12 cellular contexts compared by ENCODE assay signal in the genomic region with DNA sequence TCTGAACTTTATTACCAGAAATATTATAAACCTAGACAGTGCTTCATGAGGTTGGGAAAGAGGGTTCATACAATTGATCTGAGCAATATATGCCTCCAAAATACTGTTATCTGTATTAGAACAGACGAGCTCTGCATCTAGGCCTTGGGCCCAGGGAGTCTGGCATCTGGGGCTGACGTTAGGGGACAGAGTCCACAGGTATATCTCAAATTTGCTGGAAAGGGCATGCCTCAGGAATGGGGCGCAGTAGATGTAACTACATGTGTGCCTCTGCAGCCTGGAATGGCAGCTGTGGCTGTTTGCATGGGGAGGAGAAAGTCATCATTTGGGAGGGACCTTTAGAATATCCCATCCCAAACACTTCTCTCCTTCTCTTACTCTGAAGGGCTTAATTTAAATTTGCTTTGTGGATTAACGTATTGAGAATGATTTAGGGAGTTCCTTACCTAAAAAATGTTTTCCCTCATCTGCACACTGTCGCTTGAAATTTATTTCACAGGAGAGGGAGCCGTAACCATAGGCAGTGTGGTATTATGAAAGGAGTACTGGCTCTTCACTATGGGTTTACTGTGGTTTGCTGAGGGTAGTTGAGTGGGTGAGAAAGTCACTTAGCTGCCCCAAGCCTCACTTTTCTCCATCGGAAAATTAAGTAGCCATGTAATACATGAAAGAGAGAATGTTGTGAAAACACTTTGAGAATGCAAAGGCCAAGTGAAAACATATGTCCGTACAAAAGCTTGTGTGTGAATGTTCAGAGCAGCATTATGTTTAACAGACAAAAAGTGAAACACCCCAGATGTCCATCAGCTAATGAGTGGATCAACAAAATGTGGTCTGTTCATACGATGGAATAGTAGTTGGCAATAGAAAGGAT. TPM values are rescaled to one million over a fixed set of nuclear protein-coding genes. Genes with fewer than 3 reads are reported as not detected.
A peak's percentile ranks its signal among the peaks of the same experiment; 100 is the strongest.
DNase-seq lines count a peak whose midpoint lies in the region; ATAC-seq and TF ChIP-seq lines count a peak whose summit lies in the region.
"Had no signal": no experiment of that assay in that cellular context is flagged by ENCODE, and none has a peak within 500 bp of the region (broad histone marks: within the 10 kb centered on the region; RNA-seq: fewer than 3 reads in every experiment).

No MANE protein-coding gene starts in this region.

- no peak overlapping the region for H3K4me2 ChIP-seq in mesenchymal stem cell (ENCODE audit: low read length, poor library complexity, severe bottlenecking)

- peak overlapping the region; percentile 60 for H3K27ac Mint-ChIP-seq in type B pancreatic cell

- H3K23ac ChIP-seq in mesenchymal stem cell (ENCODE audit: low read length in 2 of 2) = peak overlapping the region in 1 of 2 experiments; percentile 72

- H3K4ac ChIP-seq in mesenchymal stem cell (ENCODE audit: low read depth in 1 of 2, low read length in 2 of 2) = no peak overlapping the region

- intact Hi-C loops in heart right ventricle (cut with DNase I) = loop anchor here in 2 of 10 donors (10.0 kb wide), 2 partner anchors 85 kb away; no protein-coding TSS in a partner anchor
- intact Hi-C loops in heart left ventricle (cut with DNase I) = loop anchor here in 6 of 10 donors (2.0 to 10.0 kb wide), 6 partner anchors 17 to 85 kb away; no protein-coding TSS in a partner anchor
- intact Hi-C loops in body of pancreas (cut with DNase I) = loop anchor here (10.0 kb wide), 1 partner anchor 85 kb away; no protein-coding TSS in a partner anchor
- intact Hi-C loops in esophagus squamous epithelium (cut with DNase I) = no loop called here

- TF ChIP-seq CTCF in heart right ventricle (IDR thresholded peaks at IDR 0.05) = peak in 1 of 9 donors; percentile 8
- no peak for TF ChIP-seq CTCF in heart left ventricle (IDR thresholded peaks at IDR 0.05)
- TF ChIP-seq CTCF in body of pancreas (IDR thresholded peaks at IDR 0.05) = no peak
- no peak for TF ChIP-seq CTCF in type B pancreatic cell (conservative IDR thresholded peaks at IDR 0.05)
- no peak for TF ChIP-seq CTCF in RWPE1 (conservative IDR thresholded peaks at IDR 0.05; ENCODE audit: low read depth)
- no peak for TF ChIP-seq CTCF in esophagus squamous epithelium (IDR thresholded peaks at IDR 0.05)

- H4K91ac ChIP-seq in mesenchymal stem cell (ENCODE audit: low read length) = peak overlapping the region; percentile 48

- H3K36me3 ChIP-seq in heart right ventricle = peaks cover 0 to 16% (median 13%) of the 10 kb centered on the region in 9 donors
- peaks cover 0 to 15% (median 11%) of the 10 kb centered on the region in 9 donors for H3K36me3 ChIP-seq in heart left ventricle
- no peaks in the 10 kb centered on the region for H3K36me3 ChIP-seq in body of pancreas (replicated peaks in 1 of 2; ENCODE audit: insufficient read depth in 1 of 2, low read depth in 2 of 2)
- peaks cover 8 to 10% of the 10 kb centered on the region in 2 experiments for H3K36me3 ChIP-seq in mesenchymal stem cell (ENCODE audit: control insufficient read depth in 1 of 2, insufficient read depth in 2 of 2, low read depth in 1 of 2, low read length in 2 of 2)
- H3K36me3 ChIP-seq in esophagus squamous epithelium = peaks cover 0 to 13% (median 0%) of the 10 kb centered on the region in 3 donors

- no peaks in the 10 kb centered on the region for H3K27me3 ChIP-seq in heart right ventricle
- no peaks in the 10 kb centered on the region for H3K27me3 ChIP-seq in heart left ventricle
- H3K27me3 ChIP-seq in body of pancreas = no peaks in the 10 kb centered on the region
- no peaks in the 10 kb centered on the region for H3K27me3 ChIP-seq in mesenchymal stem cell (ENCODE audit: control insufficient read depth in 1 of 2, insufficient read depth in 1 of 2, low read length in 2 of 2)
- H3K27me3 ChIP-seq in esophagus squamous epithelium = no peaks in the 10 kb centered on the region

- CTCF ChIA-PET in RWPE1 (lab: Yijun Ruan, JAX) = no interaction called here

- H3K4me1 Mint-ChIP-seq in type B pancreatic cell (ENCODE audit: unreplicated experiment) = peaks cover 40% of the 10 kb centered on the region

- H2BK5ac ChIP-seq in mesenchymal stem cell (ENCODE audit: low read depth, low read length, poor library complexity, severe bottlenecking) = no peak overlapping the region

- H2AK5ac ChIP-seq in mesenchymal stem cell (ENCODE audit: low read length, severe bottlenecking) = peak overlapping the region; percentile 13

- no peak overlapping the region for H3K9ac ChIP-seq in mesenchymal stem cell (ENCODE audit: low read length)

- H2AFZ ChIP-seq in mesenchymal stem cell (ENCODE audit: low read depth, low read length) = no peak overlapping the region

- no peak overlapping the region for H3K18ac ChIP-seq in mesenchymal stem cell (ENCODE audit: low read depth in 1 of 2, low read length in 2 of 2)

- H2BK120ac ChIP-seq in mesenchymal stem cell (ENCODE audit: low read depth, low read length) = no peak overlapping the region

- POLR2A ChIA-PET in RWPE1 (lab: Yijun Ruan, JAX; ENCODE audit: low non-redundant PET) = no interaction called here

- TF ChIP-seq POLR2A in heart left ventricle (IDR thresholded peaks at IDR 0.05) = no peak
- peak in 1 of 3 donors; percentile 29 for TF ChIP-seq POLR2A in body of pancreas (IDR thresholded peaks at IDR 0.05)
- no peak for TF ChIP-seq POLR2A in esophagus squamous epithelium (IDR thresholded peaks at IDR 0.05)

- peak overlapping the region; percentile 16 for H3K4me3 Mint-ChIP-seq in type B pancreatic cell

- no peak overlapping the region for H4K8ac ChIP-seq in mesenchymal stem cell (ENCODE audit: low read length)

- peak overlapping the region in 1 of 2 experiments; percentile 71 for H2BK12ac ChIP-seq in mesenchymal stem cell (ENCODE audit: low read length in 2 of 2)

- no peak for ATAC-seq in heart right ventricle
- ATAC-seq in heart left ventricle = no peak
- ATAC-seq in body of pancreas = peak; percentile 86
- no peak for ATAC-seq in HG03565 (IDR thresholded peaks at IDR 0.05; ENCODE audit: unreplicated experiment)
- ATAC-seq: stimulated activated naive CD8-positive, alpha-beta T cell treated with anti-CD3 and anti-CD28 coated beads, Interleukin-15, amount 100 ng/mL, for 72 hours had no signal

- 50 to 54% methylated on average over 9 of the region's 9 CpGs for WGBS in heart right ventricle, 2 donors
- 46 to 59% (median 53%) methylated on average over 9 of the region's 9 CpGs for WGBS in heart left ventricle, 4 donors
- WGBS in body of pancreas, 2 donors = 25% methylated on average over 9 of the region's 9 CpGs
- 86% methylated on average over 7 of the region's 9 CpGs for whole genome bisulfite sequencing in mesenchymal stem cell
- WGBS in esophagus squamous epithelium, 2 donors = 54 to 66% methylated on average over 9 of the region's 9 CpGs

- H2BK15ac ChIP-seq in mesenchymal stem cell (ENCODE audit: low read depth, poor library complexity, severe bottlenecking) = no peak overlapping the region

- no peaks in the 10 kb centered on the region for H3K9me3 Mint-ChIP-seq in type B pancreatic cell
- H3K9me3 Mint-ChIP-seq: stimulated activated naive CD8-positive, alpha-beta T cell treated with anti-CD3 and anti-CD28 coated beads, Interleukin-15, amount 100 ng/mL, for 72 hours had no signal

- H3K4me1 ChIP-seq in heart right ventricle = peaks cover 2 to 96% (median 93%) of the 10 kb centered on the region in 9 donors
- peaks cover 9 to 92% (median 76%) of the 10 kb centered on the region in 12 donors for H3K4me1 ChIP-seq in heart left ventricle
- peaks cover 91% of the 10 kb centered on the region for H3K4me1 ChIP-seq in body of pancreas
- peaks cover 6% of the 10 kb centered on the region for H3K4me1 ChIP-seq in mesenchymal stem cell (ENCODE audit: control insufficient read depth, insufficient read depth, low read depth, low read length)
- peaks cover 27 to 99% (median 36%) of the 10 kb centered on the region in 3 donors for H3K4me1 ChIP-seq in esophagus squamous epithelium

- peak overlapping the region in 6 of 10 donors; percentile 7 to 54 (median 18) for H3K27ac ChIP-seq in heart right ventricle
- peak overlapping the region in 6 of 12 donors; percentile 8 to 43 (median 28) for H3K27ac ChIP-seq in heart left ventricle
- H3K27ac ChIP-seq in body of pancreas = peak overlapping the region; percentile 50 to 73 (median 66)
- no peak overlapping the region for H3K27ac ChIP-seq in mesenchymal stem cell (ENCODE audit: low read length, poor library complexity, severe bottlenecking)
- H3K27ac ChIP-seq in RWPE1 = no peak overlapping the region
- peak overlapping the region in 1 of 4 donors; percentile 3 for H3K27ac ChIP-seq in esophagus squamous epithelium

- no peaks in the 10 kb centered on the region for H3K9me3 ChIP-seq in heart right ventricle
- no peaks in the 10 kb centered on the region for H3K9me3 ChIP-seq in heart left ventricle
- H3K9me3 ChIP-seq in body of pancreas = no peaks in the 10 kb centered on the region
- no peaks in the 10 kb centered on the region for H3K9me3 ChIP-seq in mesenchymal stem cell (ENCODE audit: control insufficient read depth, low read length)
- no peaks in the 10 kb centered on the region for H3K9me3 ChIP-seq in esophagus squamous epithelium

- H3K4me3 ChIP-seq in heart right ventricle = no peak overlapping the region
- H3K4me3 ChIP-seq in heart left ventricle = no peak overlapping the region
- no peak overlapping the region for H3K4me3 ChIP-seq in body of pancreas
- H3K4me3 ChIP-seq in mesenchymal stem cell (ENCODE audit: insufficient read depth in 1 of 2, low read depth in 1 of 2, low read length in 2 of 2) = no peak overlapping the region
- H3K4me3 ChIP-seq in esophagus squamous epithelium = no peak overlapping the region

- H3K36me3 Mint-ChIP-seq in type B pancreatic cell = peaks cover 4% of the 10 kb centered on the region

- H3K14ac ChIP-seq in mesenchymal stem cell (ENCODE audit: low read length in 2 of 2) = no peak overlapping the region

- no peaks in the 10 kb centered on the region for H3K27me3 Mint-ChIP-seq in type B pancreatic cell
- H3K27me3 Mint-ChIP-seq: stimulated activated naive CD8-positive, alpha-beta T cell treated with anti-CD3 and anti-CD28 coated beads, Interleukin-15, amount 100 ng/mL, for 72 hours had no signal

- H3K79me1 ChIP-seq in mesenchymal stem cell (replicated peaks; ENCODE audit: low read length, poor library complexity, severe bottlenecking) = no peaks in the 10 kb centered on the region

- no peak for DNase-seq in heart right ventricle
- DNase-seq in heart left ventricle = no peak
- DNase-seq in body of pancreas = peak; percentile 70 to 86 (median 78)
- no peak for DNase-seq in mesenchymal stem cell
- no peak for DNase-seq in type B pancreatic cell (ENCODE audit: extremely low spot score, unreplicated experiment)
- DNase-seq in RWPE1 (ENCODE audit: low spot score) = no peak
- DNase-seq in esophagus squamous epithelium (lab: John Stamatoyannopoulos, UW) = no peak
- DNase-seq: activated CD4-positive, alpha-beta T cell treated with anti-CD3 and anti-CD28 coated beads, Interleukin-2, amount 50 U/mL, for 4 hours; AML-193; foreskin melanocyte; stimulated activated naive CD8-positive, alpha-beta T cell treated with anti-CD3 and anti-CD28 coated beads, Interleukin-15, amount 100 ng/mL, for 72 hours had no signal

RNA-seq across cellular contexts. Expression of a gene that starts 5.9 kb away (rescaled TPM):
- total RNA-seq in heart right ventricle (100 to 1,000 TPM; 188 to 289 (median 214) TPM), heart left ventricle (100 to 1,000 TPM; 179 to 275 (median 215) TPM), body of pancreas (100 to 1,000 TPM in 1 of 2 donors, 10 to 100 TPM in 1; 84.1 to 266 TPM), type B pancreatic cell (ENCODE audit: low replicate concordance) (197 and 235 TPM in 2 replicates), esophagus squamous epithelium (100 to 1,000 TPM in 2 of 4 donors, 10 to 100 TPM in 2; 81.7 to 144 (median 103) TPM)
- polyA plus RNA-seq in heart right ventricle (100 to 1,000 TPM; 163 to 448 TPM), heart left ventricle (100 to 1,000 TPM; 193 to 269 TPM)
- 336 TPM for polyA plus RNA-seq in mesenchymal stem cell (2013, experiment 1 of 2)
- polyA plus RNA-seq in mesenchymal stem cell (2013, experiment 2 of 2) = 331 TPM

RNA-seq across cellular contexts. Expression of a gene that starts 56.6 kb away (rescaled TPM):
- total RNA-seq in heart right ventricle (10 to 100 TPM; 10.4 to 36.9 (median 16.4) TPM), heart left ventricle (10 to 100 TPM; 10.4 to 70.2 (median 23.5) TPM), body of pancreas (10 to 100 TPM; 29.0 to 33.5 TPM), type B pancreatic cell (ENCODE audit: low replicate concordance) (31.4 and 45.4 TPM in 2 replicates), esophagus squamous epithelium (10 to 100 TPM; 13.5 to 36.8 (median 34.0) TPM)
- polyA plus RNA-seq in heart right ventricle (10 to 100 TPM; 12.3 to 47.7 TPM), heart left ventricle (10 to 100 TPM; 17.1 to 24.5 TPM)
- polyA plus RNA-seq in mesenchymal stem cell (2013, experiment 1 of 2) = 25.7 TPM
- polyA plus RNA-seq in mesenchymal stem cell (2013, experiment 2 of 2) = 26.3 TPM

Comparison
In these comparisons a context has a peak if more than half of its experiments do, and no peak if none do; other contexts are left out.
1. DNase-seq: peak in body of pancreas (4 of 4); none in heart right ventricle (0 of 2), heart left ventricle (0 of 5), mesenchymal stem cell (single experiment), type B pancreatic cell (single experiment), RWPE1 (single experiment) and esophagus squamous epithelium (single experiment).
2. H3K27ac ChIP-seq: peak in heart right ventricle (6 of 10) and body of pancreas (4 of 4); none in mesenchymal stem cell (single experiment) and RWPE1 (single experiment).